In the genomic region with DNA sequence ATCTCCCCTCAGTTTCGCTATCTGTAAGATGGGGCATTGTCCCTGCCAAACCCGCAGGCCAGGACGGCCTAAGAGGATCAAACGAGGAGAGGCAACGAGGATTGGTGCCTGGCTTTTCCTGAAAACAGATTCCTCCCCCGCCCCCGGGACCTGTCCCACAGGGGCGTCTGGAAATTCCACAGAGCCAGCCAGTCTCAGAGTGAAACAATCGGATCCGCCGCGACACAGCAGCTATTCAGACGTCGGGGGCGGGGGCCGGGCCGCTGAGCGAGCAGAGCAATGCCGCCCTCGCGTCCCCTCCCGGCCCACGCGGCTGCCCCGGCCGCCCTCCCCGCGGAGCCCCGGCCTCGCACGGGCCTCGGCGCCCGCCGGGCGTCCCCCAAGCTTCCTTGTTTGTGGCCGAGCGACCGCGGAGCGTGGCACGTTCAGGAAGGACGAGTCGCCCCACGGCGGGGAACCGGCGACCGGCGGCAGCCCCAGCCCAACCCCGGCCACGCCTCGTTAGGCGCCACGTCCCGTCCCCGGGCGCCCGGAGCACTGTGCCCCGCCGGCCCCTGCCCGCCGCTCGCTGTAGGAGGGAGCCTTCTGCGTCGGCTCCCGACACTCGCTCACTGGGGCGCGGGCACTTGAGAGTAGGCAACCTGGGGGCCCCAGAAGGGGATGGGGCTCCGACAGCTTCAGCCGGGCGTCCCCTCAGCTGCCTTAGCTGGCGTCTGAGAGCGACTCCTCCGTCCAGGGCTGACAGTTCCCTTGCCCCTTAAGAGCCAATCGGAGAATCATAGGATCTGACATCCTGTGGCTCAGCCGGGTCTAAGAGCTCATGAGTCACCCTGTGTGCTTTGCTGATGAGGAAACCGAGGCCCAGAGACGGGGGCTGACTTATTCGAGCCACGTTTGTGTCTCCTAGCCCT, we compare ENCODE assay signal across 8 cellular contexts. TPM values are rescaled to one million over a fixed set of nuclear protein-coding genes. Genes with fewer than 3 reads are reported as not detected.
DNase-seq lines count a peak whose midpoint lies in the region; ATAC-seq and TF ChIP-seq lines count a peak whose summit lies in the region.

No MANE protein-coding gene starts in this region.

- peak overlapping the region; percentile 76 for H3K4ac ChIP-seq in trophoblast cell (ENCODE audit: low read depth, low read length)

- peak overlapping the region; percentile 95 for H2BK5ac ChIP-seq in trophoblast cell (ENCODE audit: low read depth, low read length, poor library complexity)

- H4K20me1 ChIP-seq in SU-DHL-6 (ENCODE audit: low read depth, low read length): no peaks in the 10 kb centered on the region

- DNase-seq in AML-193 (lab: John Stamatoyannopoulos, UW): peak; percentile 66 to 70
- DNase-seq in activated naive CD8-positive, alpha-beta T cell treated with anti-CD3 and anti-CD28 coated beads, Interleukin-2, amount 10 ng/mL, durations not matched to agents 7 days and 5 days: peak; percentile 65
- peak; percentile 65 to 86 for DNase-seq in cardiac muscle cell (ENCODE audit: low read depth in 1 of 2, low spot score in 1 of 2)
- DNase-seq in trophoblast cell: peak; percentile 75 to 78
- no peak for DNase-seq in type B pancreatic cell (ENCODE audit: extremely low spot score, unreplicated experiment)

- H4K91ac ChIP-seq in trophoblast cell (ENCODE audit: low read depth, low read length): peak overlapping the region; percentile 98

- no CpG with 5 or more reads among the region's 82 CpGs for WGBS in trophoblast cell (ENCODE audit: extremely low coverage, insufficient coverage, insufficient read length)

- no peaks in the 10 kb centered on the region for H3K4me1 ChIP-seq in cardiac muscle cell (ENCODE audit: low read depth)
- peaks cover 15 to 16% of the 10 kb centered on the region in 2 experiments for H3K4me1 ChIP-seq in trophoblast cell (ENCODE audit: control insufficient read depth in 1 of 2, insufficient read depth in 2 of 2, low read length in 2 of 2)

- H2BK120ac ChIP-seq in trophoblast cell (ENCODE audit: insufficient read depth, low read length, poor library complexity): peak overlapping the region; percentile 97

- no peaks in the 10 kb centered on the region for H3F3A ChIP-seq in SU-DHL-6 (ENCODE audit: insufficient read depth)

- POLR2A ChIA-PET in activated naive CD8-positive, alpha-beta T cell treated with anti-CD3 and anti-CD28 coated beads, Interleukin-2, amount 10 ng/mL, durations not matched to agents 7 days and 5 days (lab: Charles Lee): interaction anchor here (1.0 kb wide), 2 partner anchors 30 to 36 kb away, joined by 4 to 5 read pairs; partner anchors contain the start of gene PHOSPHO1

- H2AFZ ChIP-seq in SU-DHL-6 (ENCODE audit: low read depth, low read length, severe bottlenecking): no peak overlapping the region
- peak overlapping the region; percentile 82 for H2AFZ ChIP-seq in trophoblast cell (ENCODE audit: insufficient read depth, low read length, poor library complexity)

- H3K36me3 Mint-ChIP-seq in activated naive CD8-positive, alpha-beta T cell treated with anti-CD3 and anti-CD28 coated beads, Interleukin-2, amount 10 ng/mL, durations not matched to agents 7 days and 5 days: no peaks in the 10 kb centered on the region
- no peaks in the 10 kb centered on the region for H3K36me3 Mint-ChIP-seq in type B pancreatic cell

- peaks cover 17% of the 10 kb centered on the region for H3K79me1 ChIP-seq in trophoblast cell (ENCODE audit: low read length)

- H3K27me3 ChIP-seq in SU-DHL-6 (ENCODE audit: low read length) (no peaks in the 10 kb centered on the region), cardiac muscle cell (peaks cover 13% of the 10 kb centered on the region), trophoblast cell (ENCODE audit: insufficient read depth, low read length) (no peaks in the 10 kb centered on the region)

- H3K4me2 ChIP-seq in SU-DHL-6 (ENCODE audit: low read depth, low read length, poor library complexity, severe bottlenecking) (peak overlapping the region; percentile 45), trophoblast cell (ENCODE audit: low read length) (peak overlapping the region; percentile 71)

- H3K9me3 ChIP-seq in SU-DHL-6 (ENCODE audit: insufficient read depth, low read length) (no peaks in the 10 kb centered on the region), cardiac muscle cell (ENCODE audit: low read depth) (no peaks in the 10 kb centered on the region), trophoblast cell (ENCODE audit: insufficient read depth, low read depth, low read length) (no peaks in the 10 kb centered on the region)

- no peaks in the 10 kb centered on the region for H3K79me2 ChIP-seq in SU-DHL-6 (ENCODE audit: insufficient read depth, low read length)
- H3K79me2 ChIP-seq in trophoblast cell (ENCODE audit: control insufficient read depth, insufficient read depth, low read length, poor library complexity): peaks cover 4% of the 10 kb centered on the region

- peaks cover 26% of the 10 kb centered on the region for H3K27me3 Mint-ChIP-seq in activated naive CD8-positive, alpha-beta T cell treated with anti-CD3 and anti-CD28 coated beads, Interleukin-2, amount 10 ng/mL, durations not matched to agents 7 days and 5 days
- peaks cover 26% of the 10 kb centered on the region for H3K27me3 Mint-ChIP-seq in type B pancreatic cell

- no peaks in the 10 kb centered on the region for H3K36me3 ChIP-seq in SU-DHL-6 (ENCODE audit: low read length)
- H3K36me3 ChIP-seq in cardiac muscle cell: no peaks in the 10 kb centered on the region
- no peaks in the 10 kb centered on the region for H3K36me3 ChIP-seq in trophoblast cell (ENCODE audit: control insufficient read depth in 1 of 2, insufficient read depth in 2 of 2, low read length in 2 of 2)

- H3K27ac Mint-ChIP-seq in activated naive CD8-positive, alpha-beta T cell treated with anti-CD3 and anti-CD28 coated beads, Interleukin-2, amount 10 ng/mL, durations not matched to agents 7 days and 5 days: no peak overlapping the region
- H3K27ac Mint-ChIP-seq in type B pancreatic cell: peak overlapping the region; percentile 65

- peak overlapping the region; percentile 90 for H3K18ac ChIP-seq in trophoblast cell (ENCODE audit: low read length)

- peak overlapping the region; percentile 95 for H4K8ac ChIP-seq in trophoblast cell (ENCODE audit: low read depth, low read length)

- H3K4me3 ChIP-seq in SU-DHL-6 (ENCODE audit: insufficient read depth, low read length, poor library complexity, severe bottlenecking) (no peak overlapping the region), cardiac muscle cell (peak overlapping the region; percentile 31), trophoblast cell (ENCODE audit: low read depth, low read length) (peak overlapping the region; percentile 66)

- no peak for TF ChIP-seq CTCF in SU-DHL-6 (IDR thresholded peaks at IDR 0.05; ENCODE audit: insufficient read depth, low read length, poor library complexity, severe bottlenecking)
- no peak for TF ChIP-seq CTCF in cardiac muscle cell (IDR thresholded peaks at IDR 0.05; ENCODE audit: low read depth, low read length)
- no peak for TF ChIP-seq CTCF in type B pancreatic cell (conservative IDR thresholded peaks at IDR 0.05)

- H3K9me2 ChIP-seq in SU-DHL-6 (replicated peaks; ENCODE audit: insufficient read depth, low read length): no peaks in the 10 kb centered on the region

- peak overlapping the region; percentile 71 for H3K14ac ChIP-seq in trophoblast cell (ENCODE audit: low read length)

- H3K27ac ChIP-seq in SU-DHL-6 (ENCODE audit: low read depth, low read length): no peak overlapping the region
- H3K27ac ChIP-seq in cardiac muscle cell: no peak overlapping the region
- peak overlapping the region; percentile 95 for H3K27ac ChIP-seq in trophoblast cell (ENCODE audit: low read depth, low read length)

- H2AK5ac ChIP-seq in trophoblast cell (ENCODE audit: low read length): peak overlapping the region; percentile 60

- no peaks in the 10 kb centered on the region for H3K9me3 Mint-ChIP-seq in activated naive CD8-positive, alpha-beta T cell treated with anti-CD3 and anti-CD28 coated beads, Interleukin-2, amount 10 ng/mL, durations not matched to agents 7 days and 5 days
- H3K9me3 Mint-ChIP-seq in type B pancreatic cell: no peaks in the 10 kb centered on the region

- H4K12ac ChIP-seq in trophoblast cell (ENCODE audit: low read depth, low read length): peak overlapping the region; percentile 89

- H3K23ac ChIP-seq in trophoblast cell (ENCODE audit: low read length): no peak overlapping the region

- H2BK12ac ChIP-seq in trophoblast cell (ENCODE audit: low read length): peak overlapping the region; percentile 86

- peak overlapping the region; percentile 80 for H3K4me3 Mint-ChIP-seq in activated naive CD8-positive, alpha-beta T cell treated with anti-CD3 and anti-CD28 coated beads, Interleukin-2, amount 10 ng/mL, durations not matched to agents 7 days and 5 days
- H3K4me3 Mint-ChIP-seq in type B pancreatic cell: peak overlapping the region; percentile 83

- H3K4me1 Mint-ChIP-seq in activated naive CD8-positive, alpha-beta T cell treated with anti-CD3 and anti-CD28 coated beads, Interleukin-2, amount 10 ng/mL, durations not matched to agents 7 days and 5 days: peaks cover 11% of the 10 kb centered on the region
- H3K4me1 Mint-ChIP-seq in type B pancreatic cell (ENCODE audit: unreplicated experiment): peaks cover 6% of the 10 kb centered on the region

- ATAC-seq in HG02588 (IDR thresholded peaks at IDR 0.05; ENCODE audit: unreplicated experiment): peak; percentile 36
- peak; percentile 77 for ATAC-seq in activated naive CD8-positive, alpha-beta T cell treated with anti-CD3 and anti-CD28 coated beads, Interleukin-2, amount 10 ng/mL, durations not matched to agents 7 days and 5 days (ENCODE audit: low read depth)
- no peak for ATAC-seq in GM18511 (IDR thresholded peaks at IDR 0.05; ENCODE audit: unreplicated experiment)

- H3K9ac ChIP-seq in SU-DHL-6 (ENCODE audit: low read length): no peak overlapping the region; the same call in 1 of the 2 replicates
- H3K9ac ChIP-seq in trophoblast cell (ENCODE audit: low read length): peak overlapping the region; percentile 64

RNA-seq across cellular contexts. Expression of gene PHOSPHO1, which starts 29.7 kb away (rescaled TPM):
- not detected for total RNA-seq in activated naive CD8-positive, alpha-beta T cell treated with anti-CD3 and anti-CD28 coated beads, Interleukin-2, amount 10 ng/mL, durations not matched to agents 7 days and 5 days
- total RNA-seq in cardiac muscle cell: not detected in 2 replicates
- polyA plus RNA-seq in cardiac muscle cell: not detected in 2 replicates
- polyA plus RNA-seq in trophoblast cell (2013): 86.2 and 88.4 TPM in 2 replicates
- 0.81 TPM in 1 of 2 replicates, not detected in the other for total RNA-seq in type B pancreatic cell (ENCODE audit: low replicate concordance)

RNA-seq across cellular contexts. Expression of gene ABI3, which starts 49.8 kb away (rescaled TPM):
- total RNA-seq in activated naive CD8-positive, alpha-beta T cell treated with anti-CD3 and anti-CD28 coated beads, Interleukin-2, amount 10 ng/mL, durations not matched to agents 7 days and 5 days: 10 to 100 TPM; 86.4 to 86.7 TPM
- total RNA-seq in cardiac muscle cell (0.24 and 0.32 TPM in 2 replicates), type B pancreatic cell (ENCODE audit: low replicate concordance) (0.31 TPM in 1 of 2 replicates, not detected in the other)
- polyA plus RNA-seq in cardiac muscle cell: 2.5 TPM in 1 of 2 replicates, not detected in the other
- 0.15 and 0.21 TPM in 2 replicates for polyA plus RNA-seq in trophoblast cell (2013)

RNA-seq across cellular contexts. Expression of gene GNGT2, which starts 49.9 kb away (rescaled TPM):
- 10 to 100 TPM; 27.9 to 34.2 TPM for total RNA-seq in activated naive CD8-positive, alpha-beta T cell treated with anti-CD3 and anti-CD28 coated beads, Interleukin-2, amount 10 ng/mL, durations not matched to agents 7 days and 5 days
- total RNA-seq in cardiac muscle cell (not detected in 2 replicates), type B pancreatic cell (ENCODE audit: low replicate concordance) (0.34 TPM in 1 of 2 replicates, not detected in the other)
- polyA plus RNA-seq in cardiac muscle cell: not detected in 2 replicates
- polyA plus RNA-seq in trophoblast cell (2013): 0.23 and 0.24 TPM in 2 replicates

Comparison
In these comparisons a context has a peak if more than half of its experiments do, and no peak if none do; other contexts are left out.
1. RNA of gene ABI3, which starts 49.8 kb away (total RNA-seq): 86.4 to 86.7 TPM in activated naive CD8-positive, alpha-beta T cell treated with anti-CD3 and anti-CD28 coated beads, Interleukin-2, amount 10 ng/mL, durations not matched to agents 7 days and 5 days; 0.31 TPM in type B pancreatic cell and 0.24 to 0.32 TPM in cardiac muscle cell; every median in the first group is over 10 times any median in the second.
2. RNA of gene GNGT2, which starts 49.9 kb away (total RNA-seq): 27.9 to 34.2 TPM in activated naive CD8-positive, alpha-beta T cell treated with anti-CD3 and anti-CD28 coated beads, Interleukin-2, amount 10 ng/mL, durations not matched to agents 7 days and 5 days; 0.34 TPM in type B pancreatic cell and not detected in cardiac muscle cell; every median in the first group is over 10 times any median in the second.